ENCODE assay signal across 20 cellular contexts in the genomic region with DNA sequence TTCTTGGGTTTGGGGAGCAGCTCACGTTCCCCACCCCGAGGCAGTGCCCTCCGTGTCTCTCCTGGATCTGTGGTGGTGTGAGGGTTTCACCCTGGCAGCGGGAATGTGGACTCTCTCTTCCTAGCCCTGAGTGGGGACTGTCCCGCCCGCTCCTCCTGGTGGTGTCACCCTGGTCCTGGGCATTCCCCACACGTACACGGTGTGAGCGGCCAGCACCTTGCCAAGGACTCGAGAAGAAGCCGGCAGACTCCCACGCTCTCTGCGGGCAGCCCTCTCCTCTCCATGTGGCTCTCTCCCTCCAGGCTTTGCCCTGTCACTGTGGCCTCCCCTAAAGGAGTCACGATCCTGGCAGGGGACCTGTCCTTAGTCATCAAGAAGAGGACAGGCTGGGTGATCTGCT. TPM values are rescaled to one million over a fixed set of nuclear protein-coding genes. Genes with fewer than 3 reads are reported as not detected.
DNase-seq lines count a peak whose midpoint lies in the region; ATAC-seq, FAIRE-seq and TF ChIP-seq lines count a peak whose summit lies in the region.
"Had no signal": no experiment of that assay in that cellular context is flagged by ENCODE, and none has a peak within 500 bp of the region (broad histone marks: within the 10 kb centered on the region; RNA-seq: fewer than 3 reads in every experiment).

No MANE protein-coding gene starts in this region.

- H3K4me2 ChIP-seq in SK-N-SH = no peak overlapping the region

- H3K27me3 ChIP-seq in Panc1 (ENCODE audit: control insufficient read depth, insufficient read depth, low read length) = no peaks in the 10 kb centered on the region
- no peaks in the 10 kb centered on the region for H3K27me3 ChIP-seq in aorta (ENCODE audit: control insufficient read depth in 1 of 2, insufficient read depth in 2 of 2, low read length in 1 of 2)
- no peaks in the 10 kb centered on the region for H3K27me3 ChIP-seq in SK-N-SH (ENCODE audit: insufficient read depth)
- H3K27me3 ChIP-seq: BLaER1 had no signal

- DNase-seq in left cardiac atrium = peak; percentile 13
- DNase-seq in Right ventricle myocardium superior = no peak
- no peak for DNase-seq in Panc1 (ENCODE audit: low read depth, low spot score)
- peak; percentile 66 for DNase-seq in kidney
- no peak for DNase-seq in aorta
- no peak for DNase-seq in SK-N-SH
- DNase-seq in 8988T = no peak
- DNase-seq: Caco-2; CD4-positive, CD25-positive, alpha-beta regulatory T cell; CD8-positive, alpha-beta T cell; DMS153; DND-41; GM23248; H7; HCEC 1CT had no signal

- H3K4me1 ChIP-seq in Panc1 (ENCODE audit: control insufficient read depth, insufficient read depth, low read length) (no peaks in the 10 kb centered on the region), kidney (ENCODE audit: control insufficient read depth in 1 of 2, insufficient read depth in 1 of 2, low read depth in 1 of 2, low read length in 2 of 2) (no peaks in the 10 kb centered on the region), aorta (ENCODE audit: control insufficient read depth in 1 of 2, insufficient read depth in 2 of 2, low read length in 2 of 2) (no peaks in the 10 kb centered on the region), SK-N-SH (ENCODE audit: control insufficient read depth in 1 of 2, insufficient read depth in 2 of 2, low read depth in 1 of 2, low read length in 1 of 2) (no peaks in the 10 kb centered on the region; a peak in 1 of 4 replicates)
- H3K4me1 ChIP-seq: Caco-2 had no signal

- H3K4me3 ChIP-seq in Panc1 (ENCODE audit: low read depth in 2 of 2, low read length in 2 of 2) (no peak overlapping the region), kidney (ENCODE audit: low read length in 2 of 2) (no peak overlapping the region), aorta (ENCODE audit: low read length in 2 of 2) (no peak overlapping the region), SK-N-SH (ENCODE audit: low read depth in 2 of 2, low read length in 1 of 2) (no peak overlapping the region)
- H3K4me3 ChIP-seq: BLaER1, GM23248 had no signal

- no peak overlapping the region for H3K9ac ChIP-seq in kidney (ENCODE audit: low read length in 2 of 2)
- no peak overlapping the region for H3K9ac ChIP-seq in SK-N-SH
- H3K9ac ChIP-seq: BLaER1, GM23248 had no signal

- no peaks in the 10 kb centered on the region for H3K79me2 ChIP-seq in SK-N-SH (ENCODE audit: insufficient read depth)

- POLR2A ChIA-PET in Panc1 (lab: Charles Lee) (no interaction called here), SK-N-SH (lab: Yijun Ruan, JAX) (no interaction called here)

- H3K9me2 ChIP-seq in SK-N-SH = no peaks in the 10 kb centered on the region

- no peaks in the 10 kb centered on the region for H3F3A ChIP-seq in SK-N-SH (replicated peaks; ENCODE audit: insufficient read depth)

- in situ Hi-C loops in Panc1 (cut with HindIII; ENCODE audit: low pct_unique_long_range_greater_than_20kb, low sequenced_read_pairs) = no loop called here

- intact Hi-C loops in left cardiac atrium (cut with DNase I) (no loop called here), Right ventricle myocardium superior (cut with DNase I) (no loop called here), Panc1 (cut with micrococcal nuclease; ENCODE audit: unreplicated experiment) (no loop called here), kidney (cut with DNase I) (no loop called here), aorta (cut with DNase I) (no loop called here)

- TF ChIP-seq RAD21 in SK-N-SH (IDR thresholded peaks at IDR 0.05; ENCODE audit: low read length) = no peak

- WGBS in aorta, 2 donors = 88 to 90% methylated on average over 14 of the region's 14 CpGs
- 91% methylated on average over 7 of the region's 14 CpGs for WGBS in SK-N-SH (ENCODE audit: low lambda C conversion rate)

- no peak for ATAC-seq in left cardiac atrium
- ATAC-seq in Right ventricle myocardium superior (ENCODE audit: poor library complexity) = no peak
- ATAC-seq in Panc1 = peak; percentile 10; the same call in 1 of the 2 replicates
- peak; percentile 10 for ATAC-seq in aorta (ENCODE audit: low FRiP score)
- ATAC-seq: CD8-positive, alpha-beta T cell had no signal

- CTCF ChIA-PET in Panc1 (lab: Charles Lee) (no interaction called here), SK-N-SH (lab: Yijun Ruan, JAX) (no interaction called here)

- TF ChIP-seq CTCF in Panc1 (IDR thresholded peaks at IDR 0.05) (no peak), kidney (IDR thresholded peaks at IDR 0.05; ENCODE audit: borderline replicate concordance, extremely low read depth, insufficient read depth) (no peak), SK-N-SH (IDR thresholded peaks at IDR 0.05) (no peak)

- no TSS peak for BruUV-seq in Panc1 (replicated peaks; lab: Mats Ljungman, UMichigan)

- H3K27ac ChIP-seq in Panc1 (ENCODE audit: low read length) (no peak overlapping the region), kidney (ENCODE audit: low read depth in 2 of 2, low read length in 2 of 2) (no peak overlapping the region), aorta (ENCODE audit: low read depth in 1 of 2, low read length in 2 of 2) (no peak overlapping the region), SK-N-SH (ENCODE audit: low read depth in 2 of 2, low read length in 1 of 2) (no peak overlapping the region)
- H3K27ac ChIP-seq: BLaER1, C4-2B, GM23248 had no signal

- H2AFZ ChIP-seq in SK-N-SH (ENCODE audit: low read depth) = no peak overlapping the region
- H2AFZ ChIP-seq: GM23248 had no signal

- H4K20me1 ChIP-seq in SK-N-SH (ENCODE audit: insufficient read depth) = no peaks in the 10 kb centered on the region

- H3K9me3 ChIP-seq in Panc1 (ENCODE audit: control insufficient read depth, insufficient read depth, low read depth, low read length) = no peaks in the 10 kb centered on the region
- peaks cover 4 to 9% of the 10 kb centered on the region in 2 donors for H3K9me3 ChIP-seq in kidney (ENCODE audit: control insufficient read depth in 1 of 2, low read length in 2 of 2)
- peaks cover 5% of the 10 kb centered on the region for H3K9me3 ChIP-seq in aorta (ENCODE audit: control insufficient read depth, low read length)
- H3K9me3 ChIP-seq in SK-N-SH = no peaks in the 10 kb centered on the region
- H3K9me3 ChIP-seq: Caco-2 had no signal

- H3K36me3 ChIP-seq in Panc1 (ENCODE audit: control insufficient read depth, insufficient read depth, low read length) (no peaks in the 10 kb centered on the region), kidney (ENCODE audit: control insufficient read depth in 1 of 2, insufficient read depth in 2 of 2, low read length in 2 of 2) (no peaks in the 10 kb centered on the region), aorta (ENCODE audit: control insufficient read depth in 1 of 2, insufficient read depth in 2 of 2, low read length in 1 of 2) (no peaks in the 10 kb centered on the region), SK-N-SH (replicated peaks in 1 of 2; ENCODE audit: control insufficient read depth in 1 of 2, insufficient read depth in 2 of 2, low read length in 1 of 2) (no peaks in the 10 kb centered on the region)
- H3K36me3 ChIP-seq: BLaER1 had no signal

- no peak for FAIRE-seq in kidney (lab: Jason Lieb, UNC)
- FAIRE-seq: G401.6, GM12892, H1 had no signal

- no peak for TF ChIP-seq EP300 in SK-N-SH (IDR thresholded peaks at IDR 0.05; ENCODE audit: borderline replicate concordance in 1 of 2, low read depth in 1 of 2, low read length in 1 of 2)

TF ChIP-seq in SK-N-SH, 30 proteins besides CTCF, POLR2A, EP300 and RAD21:
- TF ChIP-seq POLR2AphosphoS5 (IDR thresholded peaks at IDR 0.05; ENCODE audit: low read depth, low read length) (no peak), TCF12 (IDR thresholded peaks at IDR 0.05) (no peak), ZBTB33 (IDR thresholded peaks at IDR 0.05; ENCODE audit: borderline replicate concordance, low read depth) (no peak), GABPA (IDR thresholded peaks at IDR 0.05; ENCODE audit: low read depth) (no peak), EZH2phosphoT487 (IDR thresholded peaks at IDR 0.05; ENCODE audit: borderline replicate concordance, low read depth) (no peak), YY1 (IDR thresholded peaks at IDR 0.05; ENCODE audit: low read depth) (no peak)

RNA-seq across cellular contexts. Expression of gene DPYSL4, which starts 24.0 kb away (rescaled TPM):
- total RNA-seq in left cardiac atrium = 1 to 10 TPM; 1.4 to 9.9 TPM
- total RNA-seq in Right ventricle myocardium superior = 31.7 TPM
- 9.9 TPM for total RNA-seq in Panc1 (2021; ENCODE audit: unreplicated experiment)
- 18.0 TPM for polyA plus RNA-seq in Panc1 (2012; ENCODE audit: insufficient read length)
- total RNA-seq in kidney = 0.60 TPM
- polyA plus RNA-seq in kidney (ENCODE audit: insufficient read depth, low read depth, low replicate concordance) = not detected
- 1 to 10 TPM in 1 of 2 donors, under 1 TPM in 1; 0.84 to 1.4 TPM for total RNA-seq in aorta
- polyA plus RNA-seq in aorta = under 1 TPM in 1 of 2 donors, not detected in 1; 0.95 TPM
- polyA plus RNA-seq in SK-N-SH (2012; rRNA removed) = 19.4 and 21.8 TPM in 2 replicates
- polyA plus RNA-seq in SK-N-SH (2012; cell fraction: cytosol; rRNA removed) = 9.0 and 15.8 TPM in 2 replicates
- 57.0 and 69.4 TPM in 2 replicates for polyA plus RNA-seq in SK-N-SH (2012; cell fraction: nucleus; rRNA removed)
- total RNA-seq: Caco-2 had no signal

Comparison
In these comparisons a context has a peak if more than half of its experiments do, and no peak if none do; other contexts are left out.
1. DNase-seq: peak in left cardiac atrium (single experiment) and kidney (single experiment); none in Right ventricle myocardium superior (single experiment), Panc1 (single experiment), aorta (0 of 2), SK-N-SH (single experiment) and 8988T (single experiment).
2. ATAC-seq: peak in Panc1 (single experiment) and aorta (single experiment); none in left cardiac atrium (0 of 2) and Right ventricle myocardium superior (single experiment).